Comparison of ENCODE assay signal across 1 cellular context in the genomic region with DNA sequence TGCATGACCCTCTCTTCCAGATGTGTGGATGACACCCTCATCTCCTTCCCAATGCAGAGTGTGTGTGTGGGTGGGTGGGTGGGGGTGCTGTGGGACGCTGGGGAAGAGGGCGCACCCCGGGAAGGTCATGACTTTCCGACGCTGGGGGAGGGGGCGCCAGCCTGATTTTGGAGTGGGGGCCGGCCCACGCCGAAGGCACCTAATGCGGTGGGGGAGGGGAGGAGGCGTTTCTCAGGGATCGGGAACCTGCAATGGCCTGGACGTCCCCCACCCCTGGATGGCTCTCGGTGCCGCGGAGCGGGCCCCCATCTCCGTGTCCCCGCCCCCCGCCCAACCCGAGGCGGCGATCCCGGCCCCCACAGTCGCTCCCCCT.
TF ChIP-seq lines count a peak whose summit lies in the region.

No MANE protein-coding gene starts in this region.

TF ChIP-seq in GM23338, 12 proteins besides CTCF, POLR2A, EP300 and RAD21 (continued from another document):
- TF ChIP-seq ZNF462 (CRISPR knock-in tag; IDR thresholded peaks at IDR 0.05) (no peak), EZH2 (IDR thresholded peaks at IDR 0.05; ENCODE audit: low read depth, unreplicated experiment) (no peak), JUNB (IDR thresholded peaks at IDR 0.05; ENCODE audit: unreplicated experiment) (no peak), ZNF114 (CRISPR knock-in tag; IDR thresholded peaks at IDR 0.05) (no peak), REST (IDR thresholded peaks at IDR 0.05; ENCODE audit: unreplicated experiment) (no peak), ZNF331 (CRISPR knock-in tag; IDR thresholded peaks at IDR 0.05; ENCODE audit: low read depth) (no peak), CREB1 (CRISPR knock-in tag; IDR thresholded peaks at IDR 0.05; ENCODE audit: low read depth) (no peak), NANOG (IDR thresholded peaks at IDR 0.05; ENCODE audit: borderline replicate concordance) (no peak), EZH2phosphoT487 (IDR thresholded peaks at IDR 0.05; ENCODE audit: unreplicated experiment) (no peak)
- TF ChIP-seq, protein P1, sequence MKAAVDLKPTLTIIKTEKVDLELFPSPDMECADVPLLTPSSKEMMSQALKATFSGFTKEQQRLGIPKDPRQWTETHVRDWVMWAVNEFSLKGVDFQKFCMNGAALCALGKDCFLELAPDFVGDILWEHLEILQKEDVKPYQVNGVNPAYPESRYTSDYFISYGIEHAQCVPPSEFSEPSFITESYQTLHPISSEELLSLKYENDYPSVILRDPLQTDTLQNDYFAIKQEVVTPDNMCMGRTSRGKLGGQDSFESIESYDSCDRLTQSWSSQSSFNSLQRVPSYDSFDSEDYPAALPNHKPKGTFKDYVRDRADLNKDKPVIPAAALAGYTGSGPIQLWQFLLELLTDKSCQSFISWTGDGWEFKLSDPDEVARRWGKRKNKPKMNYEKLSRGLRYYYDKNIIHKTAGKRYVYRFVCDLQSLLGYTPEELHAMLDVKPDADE (IDR thresholded peaks at IDR 0.05) = no peak
